In the genomic region with DNA sequence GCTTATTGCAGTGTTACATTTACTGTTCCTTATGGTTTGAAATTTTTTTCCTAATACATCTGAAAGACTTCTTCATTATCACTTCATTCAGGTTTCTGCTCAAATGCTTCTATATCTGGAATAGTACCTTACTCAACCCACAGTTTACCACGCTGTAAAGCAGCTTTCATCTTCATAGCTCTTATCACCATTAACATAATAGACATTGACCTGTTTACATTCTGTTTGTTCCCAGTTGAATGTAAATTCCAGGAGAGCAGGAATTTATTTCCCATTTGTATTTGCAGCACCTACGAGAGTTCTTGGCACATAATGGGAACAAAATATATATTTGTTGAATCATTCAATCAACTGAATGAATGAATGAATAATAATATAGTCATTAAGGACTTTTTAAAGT, we compare ENCODE assay signal across 27 cellular contexts.
"Had no signal": no experiment of that assay in that cellular context is flagged by ENCODE, and none has a peak within 500 bp of the region (broad histone marks: within the 10 kb centered on the region; RNA-seq: fewer than 3 reads in every experiment).

No MANE protein-coding gene starts in this region.

- H3K4me1 ChIP-seq: left ventricle myocardium inferior, pancreas, prostate gland, sigmoid colon, tibial nerve, uterus had no signal

- H3K36me3 ChIP-seq: left ventricle myocardium inferior, pancreas, prostate gland, sigmoid colon, tibial nerve, uterus had no signal

- ATAC-seq: naive thymus-derived CD8-positive, alpha-beta T cell; pancreas; right cardiac atrium; stimulated activated memory B cell treated with anti-CD40 and anti-IgM and Interleukin-4, amounts not matched to agents 10 μg/mL and 1 μg/mL and 100 μg/mL, for 72 hours; stimulated activated naive CD8-positive, alpha-beta T cell treated with anti-CD3 and anti-CD28 coated beads, Interleukin-15, amount 100 ng/mL, for 72 hours had no signal

- DNase-seq: islet precursor cell; left ventricle myocardium inferior; mesendoderm; naive thymus-derived CD8-positive, alpha-beta T cell; nucleus accumbens; pancreas; posterior cingulate gyrus; retina; right cardiac atrium; sigmoid colon; stimulated activated CD4-positive, alpha-beta T cell treated with anti-CD3 and anti-CD28 coated beads, Interleukin-1b, Interleukin-23, amount 100 ng/mL, for 48 hours; stimulated activated CD4-positive, alpha-beta T cell treated with anti-CD3 and anti-CD28 coated beads, Interleukin-2, amount 100 ng/mL, for 48 hours; stimulated activated CD4-positive, alpha-beta T cell treated with anti-CD3 and anti-CD28 coated beads, Interleukin-4, amount 100 ng/mL, for 4 hours; stimulated activated CD8-positive, alpha-beta memory T cell treated with anti-CD3 and anti-CD28 coated beads, Interleukin-4, amount 100 ng/mL, for 48 hours; stimulated activated naive CD4-positive, alpha-beta T cell treated with Interleukin-2 at 50 U/mL for 16 hours; stimulated activated naive CD8-positive, alpha-beta T cell treated with anti-CD3 and anti-CD28 coated beads, Interleukin-15, amount 100 ng/mL, for 72 hours; substantia nigra; uterus had no signal

- H3K36me3 Mint-ChIP-seq: mesothelial cell of epicardium; naive thymus-derived CD8-positive, alpha-beta T cell; stimulated activated memory B cell treated with anti-CD40 and anti-IgM and Interleukin-4, amounts not matched to agents 10 μg/mL and 1 μg/mL and 100 μg/mL, for 72 hours; type B pancreatic cell had no signal

- H3K27me3 Mint-ChIP-seq: naive thymus-derived CD8-positive, alpha-beta T cell; stimulated activated memory B cell treated with anti-CD40 and anti-IgM and Interleukin-4, amounts not matched to agents 10 μg/mL and 1 μg/mL and 100 μg/mL, for 72 hours; stimulated activated naive CD8-positive, alpha-beta T cell treated with anti-CD3 and anti-CD28 coated beads, Interleukin-15, amount 100 ng/mL, for 72 hours; type B pancreatic cell had no signal

- H3K27ac Mint-ChIP-seq: mesothelial cell of epicardium; naive thymus-derived CD8-positive, alpha-beta T cell; nephron; stimulated activated memory B cell treated with anti-CD40 and anti-IgM and Interleukin-4, amounts not matched to agents 10 μg/mL and 1 μg/mL and 100 μg/mL, for 72 hours; stimulated activated naive CD8-positive, alpha-beta T cell treated with anti-CD3 and anti-CD28 coated beads, Interleukin-15, amount 100 ng/mL, for 72 hours; type B pancreatic cell had no signal

- H3K4me3 Mint-ChIP-seq: mesothelial cell of epicardium; naive thymus-derived CD8-positive, alpha-beta T cell; nephron; neural crest cell; stimulated activated memory B cell treated with anti-CD40 and anti-IgM and Interleukin-4, amounts not matched to agents 10 μg/mL and 1 μg/mL and 100 μg/mL, for 72 hours; stimulated activated naive CD8-positive, alpha-beta T cell treated with anti-CD3 and anti-CD28 coated beads, Interleukin-15, amount 100 ng/mL, for 72 hours; type B pancreatic cell had no signal

- H3K27me3 ChIP-seq: sigmoid colon, tibial nerve, uterus had no signal

- H3K4me3 ChIP-seq: left ventricle myocardium inferior, lung, pancreas, prostate gland, sigmoid colon, smooth muscle cell, tibial nerve, uterus had no signal

- FAIRE-seq: pancreas had no signal

- H3K9me3 ChIP-seq: pancreas, prostate gland, sigmoid colon, uterus had no signal

- H3K4me1 Mint-ChIP-seq: mesothelial cell of epicardium; naive thymus-derived CD8-positive, alpha-beta T cell; nephron; neural crest cell; stimulated activated memory B cell treated with anti-CD40 and anti-IgM and Interleukin-4, amounts not matched to agents 10 μg/mL and 1 μg/mL and 100 μg/mL, for 72 hours; stimulated activated naive CD8-positive, alpha-beta T cell treated with anti-CD3 and anti-CD28 coated beads, Interleukin-15, amount 100 ng/mL, for 72 hours had no signal

- H3K4me2 ChIP-seq: smooth muscle cell had no signal

- H3K27ac ChIP-seq: left ventricle myocardium inferior, pancreas, prostate gland, sigmoid colon, tibial nerve, uterus had no signal

- H3K9me3 Mint-ChIP-seq: nephron; neural crest cell; stimulated activated naive CD8-positive, alpha-beta T cell treated with anti-CD3 and anti-CD28 coated beads, Interleukin-15, amount 100 ng/mL, for 72 hours; type B pancreatic cell had no signal
